8 cellular contexts compared by ENCODE assay signal in genomic region chr1:236280438-236281285, GRCh38. TPM values are rescaled to one million over a fixed set of nuclear protein-coding genes. Genes with fewer than 3 reads are reported as not detected.
DNase-seq lines count a peak whose midpoint lies in the region; ATAC-seq and TF ChIP-seq lines count a peak whose summit lies in the region.

No MANE protein-coding gene starts in this region.

- H3K27ac ChIP-seq in gastrocnemius medialis = peak overlapping the region; percentile 83 to 93 (median 87)

- intact Hi-C loops in head of caudate nucleus (cut with DNase I) = loop anchor here (5.0 kb wide), 1 partner anchor 138 kb away; the partner anchor contains the start of gene GPR137B
- intact Hi-C loops in gastrocnemius medialis (cut with DNase I; ENCODE audit: low total_unique reads) = loop anchor here (5.0 to 10.0 kb wide), 3 partner anchors 242 to 514 kb away; partner anchors contain the start of genes LGALS8, LYST and MTR

- H3K4me1 ChIP-seq in gastrocnemius medialis = peaks cover 9% of the 10 kb centered on the region in 2 donors

- H3K4me3 ChIP-seq in gastrocnemius medialis = peak overlapping the region; percentile 82 to 96 (median 94)

- no peaks in the 10 kb centered on the region for H3K36me3 ChIP-seq in gastrocnemius medialis

- H3K27me3 ChIP-seq in gastrocnemius medialis = no peaks in the 10 kb centered on the region

- DNase-seq in activated CD4-positive, CD25-positive, alpha-beta regulatory T cell treated with anti-CD3 and anti-CD28 coated beads, Interleukin-2, amount 50 U/mL, for 72 hours = peak; percentile 32
- no peak for DNase-seq in activated CD4-positive, CD25-positive, alpha-beta regulatory T cell (lab: John Stamatoyannopoulos, UW)
- DNase-seq in NCI-H526 treated with DMSO at 0.1 percent for 48 hours (lab: John Stamatoyannopoulos, UW) (peak; percentile 46), head of caudate nucleus (peak in 30 of 42 donors; percentile 2 to 59 (median 23)), gastrocnemius medialis (no peak)
- DNase-seq in activated effector memory CD4-positive, alpha-beta T cell treated with Interleukin-2 at 50 U/mL for 16 hours = peak; percentile 20

- no peak for ATAC-seq in gastrocnemius medialis
- no peak for ATAC-seq in HG03442 (IDR thresholded peaks at IDR 0.05; ENCODE audit: unreplicated experiment)
- no peak for ATAC-seq in GM18511 (IDR thresholded peaks at IDR 0.05; ENCODE audit: unreplicated experiment)

- no peaks in the 10 kb centered on the region for H3K9me3 ChIP-seq in gastrocnemius medialis

- TF ChIP-seq CTCF in gastrocnemius medialis (IDR thresholded peaks at IDR 0.05 in 4 of 5, conservative IDR thresholded peaks at IDR 0.05 in 1 of 5) = no peak

- in situ Hi-C loops in gastrocnemius medialis (cut with MboI; ENCODE audit: low sequenced_read_pairs in 4 of 4) = loop anchor here in 2 of 4 donors (10.0 to 25.0 kb wide), 2 partner anchors 507 to 514 kb away; partner anchors contain the start of gene MTR (in 2 of the 2)

- TF ChIP-seq POLR2A in gastrocnemius medialis (IDR thresholded peaks at IDR 0.05) = no peak

RNA-seq across cellular contexts. Expression of gene ERO1B, which starts 1.1 kb away (rescaled TPM):
- total RNA-seq in gastrocnemius medialis = 10 to 100 TPM in 1 of 4 donors, 1 to 10 TPM in 3; 3.6 to 10.2 (median 5.8) TPM

Comparison
In these comparisons a context has a peak if more than half of its experiments do, and no peak if none do; other contexts are left out.
1. DNase-seq: peak in activated CD4-positive, CD25-positive, alpha-beta regulatory T cell treated with anti-CD3 and anti-CD28 coated beads, Interleukin-2, amount 50 U/mL, for 72 hours (single experiment), NCI-H526 treated with DMSO at 0.1 percent for 48 hours (single experiment), activated effector memory CD4-positive, alpha-beta T cell treated with Interleukin-2 at 50 U/mL for 16 hours (single experiment) and head of caudate nucleus (30 of 42); none in activated CD4-positive, CD25-positive, alpha-beta regulatory T cell (0 of 4) and gastrocnemius medialis (0 of 2).